In genomic region chr1:85607126-85607912, GRCh38 we compare ENCODE assay signal across 2 cellular contexts.
TF ChIP-seq lines count a peak whose summit lies in the region.

No MANE protein-coding gene starts in this region.

TF ChIP-seq in HEK293, 187 proteins besides CTCF, POLR2A, EP300 and RAD21 (continued from another document):
- TF ChIP-seq INSM2 (tag by site-specific recombination; IDR thresholded peaks at IDR 0.05) = 0 out of 2 replicates have a peak, but pooled peaks have one; percentile 17
- peak; percentile 42; the same call in 1 of the 2 replicates for TF ChIP-seq ZNF366 (tag by site-specific recombination; conservative IDR thresholded peaks at IDR 0.05)
- TF ChIP-seq SP3 (tag by site-specific recombination; IDR thresholded peaks at IDR 0.05) = 0 out of 2 replicates have a peak, but pooled peaks have one; percentile 20
- peak; percentile 85 for TF ChIP-seq SCRT2 (tag by site-specific recombination; IDR thresholded peaks at IDR 0.05)
- TF ChIP-seq ZNF600 (tag by site-specific recombination; IDR thresholded peaks at IDR 0.05) = peak; percentile 75
- 0 out of 2 replicates have a peak, but pooled peaks have one; percentile 26 for TF ChIP-seq ZXDB (tag by site-specific recombination; IDR thresholded peaks at IDR 0.05)
- TF ChIP-seq ZFP37 (tag by site-specific recombination; IDR thresholded peaks at IDR 0.05) = peak; percentile 74
- peak; percentile 57; the same call in 1 of the 2 replicates for TF ChIP-seq ZBTB21 (tag by site-specific recombination; IDR thresholded peaks at IDR 0.05)

TF ChIP-seq in WTC11, 78 proteins besides CTCF, POLR2A, EP300 and RAD21 (continued from another document and continues in another):
- TF ChIP-seq ERG (CRISPR knock-in tag; IDR thresholded peaks at IDR 0.05) (peak; percentile 85; the same call in 1 of the 2 replicates), ARID4B (CRISPR knock-in tag; IDR thresholded peaks at IDR 0.05; ENCODE audit: borderline replicate concordance) (no peak), EMX1 (CRISPR knock-in tag; IDR thresholded peaks at IDR 0.05) (no peak), ZNF138 (CRISPR knock-in tag; conservative IDR thresholded peaks at IDR 0.05) (no peak), KAT7 (CRISPR knock-in tag; IDR thresholded peaks at IDR 0.05; ENCODE audit: borderline replicate concordance) (0 out of 2 replicates have a peak, but pooled peaks have one; percentile 49), ZMAT4 (CRISPR knock-in tag; IDR thresholded peaks at IDR 0.05) (no peak), TP53 (CRISPR knock-in tag; IDR thresholded peaks at IDR 0.05) (no peak), ZBTB43 (CRISPR knock-in tag; IDR thresholded peaks at IDR 0.05) (0 out of 2 replicates have a peak, but pooled peaks have one; percentile 44), ZNF263 (CRISPR knock-in tag; IDR thresholded peaks at IDR 0.05; ENCODE audit: low read depth) (no peak), CREM (CRISPR knock-in tag; IDR thresholded peaks at IDR 0.05) (no peak), ZNF121 (CRISPR knock-in tag; IDR thresholded peaks at IDR 0.05) (no peak), JUN (CRISPR knock-in tag; IDR thresholded peaks at IDR 0.05) (no peak), CREB1 (CRISPR knock-in tag; IDR thresholded peaks at IDR 0.05) (no peak), SMAD4 (CRISPR knock-in tag; IDR thresholded peaks at IDR 0.05) (no peak), HMGXB4 (CRISPR knock-in tag; IDR thresholded peaks at IDR 0.05) (no peak), FOXP1 (CRISPR knock-in tag; IDR thresholded peaks at IDR 0.05; ENCODE audit: borderline replicate concordance) (peak; percentile 80), TEAD4 (CRISPR knock-in tag; IDR thresholded peaks at IDR 0.05) (peak; percentile 88; the same call in 1 of the 2 replicates), ZNF532 (CRISPR knock-in tag; IDR thresholded peaks at IDR 0.05; ENCODE audit: borderline replicate concordance) (peak; percentile 88), E2F1 (CRISPR knock-in tag; IDR thresholded peaks at IDR 0.05) (no peak), GTF2I (CRISPR knock-in tag; conservative IDR thresholded peaks at IDR 0.05) (no peak), ZNF416 (CRISPR knock-in tag; IDR thresholded peaks at IDR 0.05) (no peak), ATF3 (CRISPR knock-in tag; conservative IDR thresholded peaks at IDR 0.05) (no peak), USF2 (CRISPR knock-in tag; IDR thresholded peaks at IDR 0.05) (no peak), ETV6 (CRISPR knock-in tag; IDR thresholded peaks at IDR 0.05) (peak; percentile 83), RORB (CRISPR knock-in tag; IDR thresholded peaks at IDR 0.05) (no peak), PRDM15 (CRISPR knock-in tag; IDR thresholded peaks at IDR 0.05) (no peak), FOXK1 (CRISPR knock-in tag; IDR thresholded peaks at IDR 0.05) (no peak), FOXJ3 (CRISPR knock-in tag; IDR thresholded peaks at IDR 0.05; ENCODE audit: borderline replicate concordance) (no peak)
